ENCODE assay signal across 32 cellular contexts in the genomic region with DNA sequence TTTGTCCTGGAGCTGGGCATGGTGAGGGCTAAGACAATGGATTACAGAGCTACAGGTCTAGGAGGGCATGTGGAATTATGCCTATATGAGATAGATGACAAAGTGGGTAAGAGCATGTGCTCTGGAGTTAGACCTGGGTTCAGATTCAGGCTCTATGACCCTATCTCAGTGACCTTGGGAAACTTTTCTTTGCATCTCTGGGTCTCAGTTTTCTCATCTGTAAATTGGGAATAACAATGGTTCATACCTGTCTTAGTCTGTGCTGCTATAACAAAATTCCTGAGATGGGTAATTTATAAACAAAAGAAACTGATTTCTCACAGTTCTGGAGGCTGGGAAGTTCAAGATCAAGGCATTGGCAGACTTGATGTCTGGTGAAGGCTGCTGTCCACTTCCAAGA.
"Had no signal": no experiment of that assay in that cellular context is flagged by ENCODE, and none has a peak within 500 bp of the region (broad histone marks: within the 10 kb centered on the region; RNA-seq: fewer than 3 reads in every experiment).

No MANE protein-coding gene starts in this region.

- H3K27ac ChIP-seq: adrenal gland, body of pancreas, esophagus muscularis mucosa, gastroesophageal sphincter, heart right ventricle, hepatocyte, WERI-Rb-1 had no signal

- H3K36me3 ChIP-seq: adrenal gland, gastroesophageal sphincter, WERI-Rb-1 had no signal

- H3K27ac Mint-ChIP-seq: activated B cell treated with CpG ODN at 0.5 μM for 24 hours; activated CD8-positive, alpha-beta T cell treated with anti-CD3 and anti-CD28 coated beads for 36 hours; activated naive CD4-positive, alpha-beta T cell treated with anti-CD3 and anti-CD28 coated beads, Interleukin-2, amount 50 U/mL, for 24 hours; activated naive CD8-positive, alpha-beta T cell treated with anti-CD3 and anti-CD28 coated beads for 36 hours; activated naive CD8-positive, alpha-beta T cell treated with anti-CD3 and anti-CD28 coated beads, Interleukin-2, amount 50 U/mL, for 24 hours; T-cell; T-helper 1 cell treated with Interleukin-12 subunit alpha and Interleukin-12 subunit beta and Interleukin-4 antibody, amounts not matched to agents 30 μg/mL and 1 μg/mL, for 36 hours had no signal

- H3K27me3 Mint-ChIP-seq: activated B cell treated with CpG ODN at 0.5 μM for 24 hours; activated CD8-positive, alpha-beta T cell treated with anti-CD3 and anti-CD28 coated beads for 36 hours; activated naive CD4-positive, alpha-beta T cell treated with anti-CD3 and anti-CD28 coated beads, Interleukin-2, amount 50 U/mL, for 24 hours; activated naive CD8-positive, alpha-beta T cell treated with anti-CD3 and anti-CD28 coated beads for 36 hours; activated naive CD8-positive, alpha-beta T cell treated with anti-CD3 and anti-CD28 coated beads, Interleukin-2, amount 50 U/mL, for 24 hours; effector memory CD8-positive, alpha-beta T cell; T-cell had no signal

- DNase-seq: activated B cell treated with CpG ODN at 0.5 μM for 24 hours; activated CD4-positive, alpha-beta T cell treated with anti-CD3 and anti-CD28 coated beads for 48 hours; activated CD4-positive, alpha-beta T cell treated with anti-CD3 and anti-CD28 coated beads, Interleukin-2, amount 50 U/mL, for 1 hour; activated CD4-positive, alpha-beta T cell treated with anti-CD3 and anti-CD28 coated beads, Interleukin-2, amount 50 U/mL, for 48 hours; activated CD8-positive, alpha-beta memory T cell treated with anti-CD3 and anti-CD28 coated beads for 24 hours; activated CD8-positive, alpha-beta T cell treated with anti-CD3 and anti-CD28 coated beads for 36 hours; activated gamma-delta T cell; activated naive CD4-positive, alpha-beta T cell treated with Interleukin-2 at 50 U/mL for 16 hours; activated naive CD8-positive, alpha-beta T cell treated with anti-CD3 and anti-CD28 coated beads for 36 hours; activated naive CD8-positive, alpha-beta T cell treated with anti-CD3 and anti-CD28 coated beads, Interleukin-2, amount 50 U/mL, for 24 hours; activated T-cell treated with anti-CD3 and anti-CD28 coated beads, Interleukin-2, amount 50 U/mL, for 4 hours; adrenal gland; amygdala; body of pancreas; caudate nucleus; cortex of kidney; dermis blood vessel endothelial cell; effector CD4-positive, alpha-beta T cell; effector memory CD8-positive, alpha-beta T cell; erythroblast; foreskin melanocyte; heart right ventricle; T-cell; WERI-Rb-1 had no signal

- H3K9me3 Mint-ChIP-seq: activated B cell treated with CpG ODN at 0.5 μM for 24 hours; activated CD8-positive, alpha-beta T cell treated with anti-CD3 and anti-CD28 coated beads for 36 hours; activated naive CD4-positive, alpha-beta T cell treated with anti-CD3 and anti-CD28 coated beads, Interleukin-2, amount 50 U/mL, for 24 hours; activated naive CD8-positive, alpha-beta T cell treated with anti-CD3 and anti-CD28 coated beads, Interleukin-2, amount 50 U/mL, for 24 hours; activated T-cell treated with anti-CD3 and anti-CD28 coated beads, Interleukin-2, amount 50 U/mL, for 4 hours; effector memory CD8-positive, alpha-beta T cell; T-cell; T-helper 1 cell treated with Interleukin-12 subunit alpha and Interleukin-12 subunit beta and Interleukin-4 antibody, amounts not matched to agents 30 μg/mL and 1 μg/mL, for 36 hours had no signal

- FAIRE-seq: colon, TTC549 had no signal

- H2AFZ ChIP-seq: hepatocyte had no signal

- H3K4me3 Mint-ChIP-seq: activated B cell treated with CpG ODN at 0.5 μM for 24 hours; activated CD8-positive, alpha-beta T cell treated with anti-CD3 and anti-CD28 coated beads for 36 hours; activated naive CD4-positive, alpha-beta T cell treated with anti-CD3 and anti-CD28 coated beads, Interleukin-2, amount 50 U/mL, for 24 hours; activated naive CD8-positive, alpha-beta T cell treated with anti-CD3 and anti-CD28 coated beads for 36 hours; activated naive CD8-positive, alpha-beta T cell treated with anti-CD3 and anti-CD28 coated beads, Interleukin-2, amount 50 U/mL, for 24 hours; activated T-cell treated with anti-CD3 and anti-CD28 coated beads, Interleukin-2, amount 50 U/mL, for 4 hours; effector memory CD8-positive, alpha-beta T cell; T-cell; T-helper 1 cell treated with Interleukin-12 subunit alpha and Interleukin-12 subunit beta and Interleukin-4 antibody, amounts not matched to agents 30 μg/mL and 1 μg/mL, for 36 hours had no signal

- ATAC-seq: activated CD4-positive, CD25-positive, alpha-beta regulatory T cell treated with anti-CD3 and anti-CD28 coated beads, Interleukin-2, amount 50 U/mL, for 24 hours; activated CD8-positive, alpha-beta T cell treated with anti-CD3 and anti-CD28 coated beads for 36 hours; activated naive CD8-positive, alpha-beta T cell treated with anti-CD3 and anti-CD28 coated beads, Interleukin-2, amount 50 U/mL, for 24 hours; activated T-cell treated with anti-CD3 and anti-CD28 coated beads, Interleukin-2, amount 50 U/mL, for 4 hours; body of pancreas; effector memory CD8-positive, alpha-beta T cell; gastroesophageal sphincter; heart right ventricle; T-cell had no signal

- H3K4me3 ChIP-seq: adrenal gland, body of pancreas, esophagus muscularis mucosa, gastroesophageal sphincter, heart right ventricle, hepatocyte had no signal

- H3K9me3 ChIP-seq: adrenal gland, body of pancreas, esophagus muscularis mucosa, gastroesophageal sphincter, heart right ventricle had no signal

- H3K4me2 ChIP-seq: hepatocyte had no signal

- H3K27me3 ChIP-seq: adrenal gland, body of pancreas, esophagus muscularis mucosa, gastroesophageal sphincter, heart right ventricle, hepatocyte had no signal
